In genomic region chr4:972651-973424, GRCh38 we compare ENCODE assay signal across 1 cellular context.
TF ChIP-seq lines count a peak whose summit lies in the region.

No MANE protein-coding gene starts in this region.

TF ChIP-seq in IMR-90, 13 proteins besides CTCF, POLR2A, EP300 and RAD21:
- TF ChIP-seq SMC3 (IDR thresholded peaks at IDR 0.05; ENCODE audit: low read depth, low read length) (no peak), CEBPB (IDR thresholded peaks at IDR 0.05; ENCODE audit: low read depth, low read length) (no peak), MXI1 (IDR thresholded peaks at IDR 0.05; ENCODE audit: borderline replicate concordance, low read depth, low read length) (no peak), RFX5 (IDR thresholded peaks at IDR 0.05; ENCODE audit: low read depth, low read length) (no peak), CHD1 (IDR thresholded peaks at IDR 0.05; ENCODE audit: low read depth, low read length) (no peak), BHLHE40 (IDR thresholded peaks at IDR 0.05; ENCODE audit: low read depth, low read length) (no peak), MAZ (IDR thresholded peaks at IDR 0.05; ENCODE audit: borderline replicate concordance, low read depth, low read length) (no peak), RCOR1 (IDR thresholded peaks at IDR 0.05; ENCODE audit: insufficient replicate concordance, low read length) (no peak), USF2 (IDR thresholded peaks at IDR 0.05; ENCODE audit: low read depth, low read length) (no peak)
- TF ChIP-seq, protein P1, sequence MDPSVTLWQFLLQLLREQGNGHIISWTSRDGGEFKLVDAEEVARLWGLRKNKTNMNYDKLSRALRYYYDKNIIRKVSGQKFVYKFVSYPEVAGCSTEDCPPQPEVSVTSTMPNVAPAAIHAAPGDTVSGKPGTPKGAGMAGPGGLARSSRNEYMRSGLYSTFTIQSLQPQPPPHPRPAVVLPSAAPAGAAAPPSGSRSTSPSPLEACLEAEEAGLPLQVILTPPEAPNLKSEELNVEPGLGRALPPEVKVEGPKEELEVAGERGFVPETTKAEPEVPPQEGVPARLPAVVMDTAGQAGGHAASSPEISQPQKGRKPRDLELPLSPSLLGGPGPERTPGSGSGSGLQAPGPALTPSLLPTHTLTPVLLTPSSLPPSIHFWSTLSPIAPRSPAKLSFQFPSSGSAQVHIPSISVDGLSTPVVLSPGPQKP (IDR thresholded peaks at IDR 0.05; ENCODE audit: borderline replicate concordance, low read depth, low read length) = no peak
